In genomic region chr2:213733893-213734292, GRCh38 we compare ENCODE assay signal across 14 cellular contexts.
DNase-seq lines count a peak whose midpoint lies in the region; ATAC-seq lines count a peak whose summit lies in the region.
"Had no signal": no experiment of that assay in that cellular context is flagged by ENCODE, and none has a peak within 500 bp of the region (broad histone marks: within the 10 kb centered on the region; RNA-seq: fewer than 3 reads in every experiment).

No MANE protein-coding gene starts in this region.

- no peak for DNase-seq in DMS79 (lab: John Stamatoyannopoulos, UW)
- no peak for DNase-seq in HuH-7.5 (ENCODE audit: low spot score)
- no peak for DNase-seq in hepatic stellate cell (ENCODE audit: low spot score)
- DNase-seq in cerebellar nuclear complex (lab: John Stamatoyannopoulos, UW): no peak
- DNase-seq: adrenal gland; CD8-positive, alpha-beta T cell; dorsolateral prefrontal cortex; NCI-H2227 treated with DMSO at 0.1 percent for 48 hours; retina; T1000 had no signal

- peak; percentile 94 for ATAC-seq in GM18867 (IDR thresholded peaks at IDR 0.05; ENCODE audit: unreplicated experiment)
- peak; percentile 89 for ATAC-seq in GM21515 (IDR thresholded peaks at IDR 0.05; ENCODE audit: unreplicated experiment)
- peak; percentile 87 for ATAC-seq in HG02981 (IDR thresholded peaks at IDR 0.05; ENCODE audit: unreplicated experiment)
- peak; percentile 97 for ATAC-seq in HG03565 (IDR thresholded peaks at IDR 0.05; ENCODE audit: unreplicated experiment)
- ATAC-seq: CD8-positive, alpha-beta T cell had no signal
